22 cellular contexts compared by ENCODE assay signal in the genomic region with DNA sequence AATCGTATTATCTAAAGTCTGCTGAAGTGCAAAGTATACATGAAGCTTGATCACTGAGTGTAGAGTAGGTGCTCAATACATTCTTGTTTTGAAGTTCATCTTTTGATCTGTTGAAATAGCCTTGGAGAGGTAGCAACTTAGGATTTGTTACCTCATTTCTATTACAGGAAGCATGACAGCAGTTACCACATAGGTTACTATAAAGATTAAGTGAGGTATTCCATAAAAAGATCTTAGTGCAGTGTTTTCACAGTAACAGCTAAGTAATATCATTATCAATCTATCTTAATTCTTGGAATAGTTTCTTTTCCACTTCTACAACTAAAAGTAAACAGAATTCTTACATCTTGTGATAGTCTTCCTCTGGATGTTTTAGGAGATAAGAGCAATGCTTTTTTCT.
"Had no signal": no experiment of that assay in that cellular context is flagged by ENCODE, and none has a peak within 500 bp of the region (broad histone marks: within the 10 kb centered on the region; RNA-seq: fewer than 3 reads in every experiment).

No MANE protein-coding gene starts in this region.

- H3K9me3 ChIP-seq: ascending aorta, colonic mucosa, lower lobe of right lung, spleen, upper lobe of left lung had no signal

- H3K9me3 Mint-ChIP-seq: activated naive CD4-positive, alpha-beta T cell treated with anti-CD3 and anti-CD28 coated beads, Interleukin-2, amount 50 U/mL, for 72 hours; activated T-cell treated with anti-CD3 and anti-CD28 coated beads, Interleukin-2, amount 50 U/mL, for 24 hours; activated T-helper 17 cell treated with anti-CD3 and anti-CD28 coated beads, Interleukin-2, amount 50 U/mL, for 72 hours; effector memory CD8-positive, alpha-beta T cell; naive thymus-derived CD4-positive, alpha-beta T cell; neural crest cell; WTC11 had no signal

- H3K27ac ChIP-seq: ascending aorta, colonic mucosa, dorsolateral prefrontal cortex, foreskin keratinocyte, lower lobe of right lung, upper lobe of left lung had no signal

- H3K4me1 ChIP-seq: ascending aorta, colonic mucosa, foreskin keratinocyte had no signal

- ATAC-seq: activated naive CD4-positive, alpha-beta T cell treated with anti-CD3 and anti-CD28 coated beads, Interleukin-2, amount 50 U/mL, for 72 hours; activated T-helper 17 cell treated with anti-CD3 and anti-CD28 coated beads, Interleukin-2, amount 50 U/mL, for 72 hours; effector memory CD8-positive, alpha-beta T cell; foreskin keratinocyte; lower lobe of right lung; naive thymus-derived CD4-positive, alpha-beta T cell; stimulated activated naive CD8-positive, alpha-beta T cell treated with anti-CD3 and anti-CD28 coated beads, Interleukin-15, Interleukin-2, amounts not matched to agents 100 U/mL and 50 U/mL, for 24 hours; WTC11 had no signal

- H3K36me3 ChIP-seq: ascending aorta, colonic mucosa had no signal

- H3K27me3 ChIP-seq: ascending aorta, colonic mucosa, dorsolateral prefrontal cortex, foreskin keratinocyte, spleen, upper lobe of left lung had no signal

- DNase-seq: activated CD8-positive, alpha-beta memory T cell treated with anti-CD3 and anti-CD28 coated beads, Interleukin-2, amount 50 U/mL, for 4 hours; activated T-cell treated with anti-CD3 and anti-CD28 coated beads, Interleukin-2, amount 50 U/mL, for 24 hours; central memory CD4-positive, alpha-beta T cell; colonic mucosa; dorsolateral prefrontal cortex; effector memory CD8-positive, alpha-beta T cell; foreskin keratinocyte; kidney; lower lobe of right lung; naive thymus-derived CD4-positive, alpha-beta T cell; posterior cingulate gyrus; retina; spleen; stimulated activated CD4-positive, alpha-beta T cell treated with anti-CD3 and anti-CD28 coated beads, Interleukin-4, amount 100 ng/mL, for 24 hours; stimulated activated naive CD8-positive, alpha-beta T cell treated with anti-CD3 and anti-CD28 coated beads, Interleukin-15, Interleukin-2, amounts not matched to agents 100 U/mL and 50 U/mL, for 24 hours; T-helper 9 cell; upper lobe of left lung had no signal

- H3K36me3 Mint-ChIP-seq: activated naive CD4-positive, alpha-beta T cell treated with anti-CD3 and anti-CD28 coated beads, Interleukin-2, amount 50 U/mL, for 72 hours; WTC11 had no signal

- H3K4me3 ChIP-seq: ascending aorta, colonic mucosa, dorsolateral prefrontal cortex, lower lobe of right lung, spleen, upper lobe of left lung had no signal

- H3K27me3 Mint-ChIP-seq: activated T-cell treated with anti-CD3 and anti-CD28 coated beads, Interleukin-2, amount 50 U/mL, for 24 hours; activated T-helper 17 cell treated with anti-CD3 and anti-CD28 coated beads, Interleukin-2, amount 50 U/mL, for 72 hours; effector memory CD8-positive, alpha-beta T cell; naive thymus-derived CD4-positive, alpha-beta T cell had no signal

- H3K4me3 Mint-ChIP-seq: activated T-cell treated with anti-CD3 and anti-CD28 coated beads, Interleukin-2, amount 50 U/mL, for 24 hours; activated T-helper 17 cell treated with anti-CD3 and anti-CD28 coated beads, Interleukin-2, amount 50 U/mL, for 72 hours; effector memory CD8-positive, alpha-beta T cell; naive thymus-derived CD4-positive, alpha-beta T cell; neural crest cell; WTC11 had no signal

- H3K27ac Mint-ChIP-seq: activated T-cell treated with anti-CD3 and anti-CD28 coated beads, Interleukin-2, amount 50 U/mL, for 24 hours; naive thymus-derived CD4-positive, alpha-beta T cell; WTC11 had no signal
